17 cellular contexts compared by ENCODE assay signal in the genomic region with DNA sequence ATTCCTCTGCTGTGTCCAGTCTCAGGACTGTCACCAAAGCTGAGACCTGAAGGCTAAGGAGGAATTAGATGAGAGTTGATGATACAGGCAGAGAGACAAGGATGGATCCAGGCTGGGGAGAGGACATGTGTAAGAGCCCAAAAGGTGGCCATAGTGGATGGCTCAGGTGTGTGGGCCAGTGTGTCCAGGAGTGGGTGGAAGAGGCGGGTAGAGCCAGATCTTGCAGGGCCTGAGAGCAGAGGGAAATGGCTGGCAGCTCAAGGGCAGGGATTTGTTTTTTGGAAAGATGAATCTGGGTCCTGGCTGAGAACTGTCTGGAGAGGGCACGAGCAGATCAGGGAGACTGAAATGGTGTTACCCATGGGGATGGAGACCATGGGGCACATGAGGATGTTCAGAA. TPM values are rescaled to one million over a fixed set of nuclear protein-coding genes. Genes with fewer than 3 reads are reported as not detected.
DNase-seq lines count a peak whose midpoint lies in the region; ATAC-seq and TF ChIP-seq lines count a peak whose summit lies in the region.
"Had no signal": no experiment of that assay in that cellular context is flagged by ENCODE, and none has a peak within 500 bp of the region (broad histone marks: within the 10 kb centered on the region; RNA-seq: fewer than 3 reads in every experiment).

No MANE protein-coding gene starts in this region.

- WGBS in endodermal cell (ENCODE audit: insufficient coverage in 1 of 2, insufficient read length in 1 of 2), 2 experiments: 85 to 100% methylated on average over 1 to 2 of the region's 2 CpGs
- 82 to 83% methylated on average over 2 of the region's 2 CpGs for WGBS in thyroid gland, 2 donors

- peaks cover 17% of the 10 kb centered on the region for H3K4me1 ChIP-seq in Karpas-422 (ENCODE audit: low read length)
- no peaks in the 10 kb centered on the region for H3K4me1 ChIP-seq in endodermal cell (ENCODE audit: control insufficient read depth, insufficient read depth, low read length)
- H3K4me1 ChIP-seq in thyroid gland: no peaks in the 10 kb centered on the region
- H3K4me1 ChIP-seq: A549, Caco-2 had no signal

- H3K27me3 ChIP-seq in Karpas-422 (ENCODE audit: low read length) (no peaks in the 10 kb centered on the region), endodermal cell (ENCODE audit: control insufficient read depth, insufficient read depth, low read length, poor library complexity, severe bottlenecking) (no peaks in the 10 kb centered on the region), thyroid gland (no peaks in the 10 kb centered on the region)

- H3K27ac Mint-ChIP-seq in activated CD8-positive, alpha-beta T cell treated with anti-CD3 and anti-CD28 coated beads, Interleukin-2, amount 10 ng/mL, durations not matched to agents 7 days and 5 days: peak overlapping the region; percentile 14
- no peak overlapping the region for H3K27ac Mint-ChIP-seq in activated CD8-positive, alpha-beta T cell treated with anti-CD3 and anti-CD28 coated beads for 36 hours
- no peak overlapping the region for H3K27ac Mint-ChIP-seq in endodermal cell
- no peak overlapping the region for H3K27ac Mint-ChIP-seq in stimulated activated memory B cell treated with anti-CD40 and anti-IgM and Interleukin-4, amounts not matched to agents 10 μg/mL and 1 μg/mL and 100 μg/mL, for 72 hours
- H3K27ac Mint-ChIP-seq: CD14-positive monocyte had no signal

- H3K27ac ChIP-seq in Karpas-422 (ENCODE audit: low read length): no peak overlapping the region
- H3K27ac ChIP-seq in endodermal cell (ENCODE audit: low read depth, low read length): no peak overlapping the region
- H3K27ac ChIP-seq in thyroid gland: no peak overlapping the region
- H3K27ac ChIP-seq: A549, KMS-11 had no signal

- H3K36me3 ChIP-seq in Karpas-422 (ENCODE audit: insufficient read depth, low read length) (no peaks in the 10 kb centered on the region), endodermal cell (ENCODE audit: control insufficient read depth, insufficient read depth, low read length) (no peaks in the 10 kb centered on the region), thyroid gland (no peaks in the 10 kb centered on the region)

- no peak for TF ChIP-seq POLR2A in thyroid gland (IDR thresholded peaks at IDR 0.05)

- H3K4me3 ChIP-seq in Karpas-422 (ENCODE audit: low read length): no peak overlapping the region
- H3K4me3 ChIP-seq in endodermal cell (ENCODE audit: low read length): no peak overlapping the region
- H3K4me3 ChIP-seq in thyroid gland (replicated peaks in 1 of 3): no peak overlapping the region
- H3K4me3 ChIP-seq: A549 had no signal

- POLR2A ChIA-PET in activated CD8-positive, alpha-beta T cell treated with anti-CD3 and anti-CD28 coated beads, Interleukin-2, amount 10 ng/mL, durations not matched to agents 7 days and 5 days (lab: Charles Lee): interaction anchor here (1.5 kb wide), 1 partner anchor 8 kb away, joined by 6 read pairs; no protein-coding TSS in a partner anchor
- POLR2A ChIA-PET in activated CD8-positive, alpha-beta T cell treated with anti-CD3 and anti-CD28 coated beads for 36 hours (lab: Charles Lee): no interaction called here

- H4K20me1 ChIP-seq in Karpas-422 (ENCODE audit: insufficient read depth, low read depth, low read length): no peaks in the 10 kb centered on the region

- H3K4me1 Mint-ChIP-seq in activated CD8-positive, alpha-beta T cell treated with anti-CD3 and anti-CD28 coated beads, Interleukin-2, amount 10 ng/mL, durations not matched to agents 7 days and 5 days (ENCODE audit: low read depth): peaks cover 5% of the 10 kb centered on the region
- H3K4me1 Mint-ChIP-seq in activated CD8-positive, alpha-beta T cell treated with anti-CD3 and anti-CD28 coated beads for 36 hours (ENCODE audit: low read depth): no peaks in the 10 kb centered on the region
- H3K4me1 Mint-ChIP-seq in endodermal cell: no peaks in the 10 kb centered on the region
- no peaks in the 10 kb centered on the region for H3K4me1 Mint-ChIP-seq in stimulated activated memory B cell treated with anti-CD40 and anti-IgM and Interleukin-4, amounts not matched to agents 10 μg/mL and 1 μg/mL and 100 μg/mL, for 72 hours
- H3K4me1 Mint-ChIP-seq: CD14-positive monocyte had no signal

- DNase-seq in activated CD8-positive, alpha-beta T cell treated with anti-CD3 and anti-CD28 coated beads, Interleukin-2, amount 10 ng/mL, durations not matched to agents 7 days and 5 days: no peak
- no peak for DNase-seq in activated CD8-positive, alpha-beta T cell treated with anti-CD3 and anti-CD28 coated beads for 36 hours
- no peak for DNase-seq in Karpas-422
- peak; percentile 23 for DNase-seq in endodermal cell
- DNase-seq in thyroid gland: no peak
- DNase-seq: Caco-2, MM.1S, NCI-H1105 treated with DMSO at 0.1 percent for 48 hours, NCI-H187, NCI-H446, NCI-H748 treated with DMSO at 0.1 percent for 48 hours, PC-3 had no signal

- no peaks in the 10 kb centered on the region for H3K36me3 Mint-ChIP-seq in activated CD8-positive, alpha-beta T cell treated with anti-CD3 and anti-CD28 coated beads, Interleukin-2, amount 10 ng/mL, durations not matched to agents 7 days and 5 days (ENCODE audit: low read depth)
- no peaks in the 10 kb centered on the region for H3K36me3 Mint-ChIP-seq in activated CD8-positive, alpha-beta T cell treated with anti-CD3 and anti-CD28 coated beads for 36 hours (ENCODE audit: low read depth)
- no peaks in the 10 kb centered on the region for H3K36me3 Mint-ChIP-seq in endodermal cell (ENCODE audit: low read depth)
- no peaks in the 10 kb centered on the region for H3K36me3 Mint-ChIP-seq in stimulated activated memory B cell treated with anti-CD40 and anti-IgM and Interleukin-4, amounts not matched to agents 10 μg/mL and 1 μg/mL and 100 μg/mL, for 72 hours
- H3K36me3 Mint-ChIP-seq: CD14-positive monocyte had no signal

- H3K27me3 Mint-ChIP-seq in activated CD8-positive, alpha-beta T cell treated with anti-CD3 and anti-CD28 coated beads, Interleukin-2, amount 10 ng/mL, durations not matched to agents 7 days and 5 days (ENCODE audit: low read depth): no peaks in the 10 kb centered on the region
- H3K27me3 Mint-ChIP-seq in activated CD8-positive, alpha-beta T cell treated with anti-CD3 and anti-CD28 coated beads for 36 hours: no peaks in the 10 kb centered on the region
- peaks cover 49% of the 10 kb centered on the region for H3K27me3 Mint-ChIP-seq in endodermal cell (ENCODE audit: insufficient read depth)
- peaks cover 16% of the 10 kb centered on the region for H3K27me3 Mint-ChIP-seq in stimulated activated memory B cell treated with anti-CD40 and anti-IgM and Interleukin-4, amounts not matched to agents 10 μg/mL and 1 μg/mL and 100 μg/mL, for 72 hours

- H3K9ac ChIP-seq in Karpas-422 (ENCODE audit: low read length) (no peak overlapping the region; the same call in 1 of the 2 replicates), endodermal cell (ENCODE audit: extremely low read depth, low read length, poor library complexity, severe bottlenecking) (no peak overlapping the region)
- H3K9ac ChIP-seq: KMS-11 had no signal

- no peak overlapping the region for H3K4me3 Mint-ChIP-seq in activated CD8-positive, alpha-beta T cell treated with anti-CD3 and anti-CD28 coated beads, Interleukin-2, amount 10 ng/mL, durations not matched to agents 7 days and 5 days
- no peak overlapping the region for H3K4me3 Mint-ChIP-seq in activated CD8-positive, alpha-beta T cell treated with anti-CD3 and anti-CD28 coated beads for 36 hours
- no peak overlapping the region for H3K4me3 Mint-ChIP-seq in endodermal cell
- no peak overlapping the region for H3K4me3 Mint-ChIP-seq in stimulated activated memory B cell treated with anti-CD40 and anti-IgM and Interleukin-4, amounts not matched to agents 10 μg/mL and 1 μg/mL and 100 μg/mL, for 72 hours
- H3K4me3 Mint-ChIP-seq: CD14-positive monocyte had no signal

- TF ChIP-seq CTCF in activated CD8-positive, alpha-beta T cell treated with anti-CD3 and anti-CD28 coated beads for 36 hours (IDR thresholded peaks at IDR 0.05): no peak
- no peak for TF ChIP-seq CTCF in endodermal cell (conservative IDR thresholded peaks at IDR 0.05)
- TF ChIP-seq CTCF in thyroid gland (IDR thresholded peaks at IDR 0.05): no peak

- H3K9me3 ChIP-seq in Karpas-422 (ENCODE audit: low read length) (no peaks in the 10 kb centered on the region), endodermal cell (ENCODE audit: control insufficient read depth, low read length) (no peaks in the 10 kb centered on the region), thyroid gland (no peaks in the 10 kb centered on the region)
- H3K9me3 ChIP-seq: A549, Caco-2 had no signal

- CTCF ChIA-PET in activated CD8-positive, alpha-beta T cell treated with anti-CD3 and anti-CD28 coated beads, Interleukin-2, amount 10 ng/mL, durations not matched to agents 7 days and 5 days (lab: Charles Lee): interaction anchor here (0.7 kb wide), 1 partner anchor 19 kb away, joined by 4 read pairs; no protein-coding TSS in a partner anchor
- CTCF ChIA-PET in activated CD8-positive, alpha-beta T cell treated with anti-CD3 and anti-CD28 coated beads for 36 hours (lab: Charles Lee): no interaction called here

- H3K4me2 ChIP-seq in Karpas-422 (ENCODE audit: low read depth, low read length, poor library complexity, severe bottlenecking): no peak overlapping the region
- H3K4me2 ChIP-seq: A549, KMS-11 had no signal

- peak overlapping the region; percentile 35; the same call in 1 of the 2 replicates for H2AFZ ChIP-seq in Karpas-422 (ENCODE audit: low read length)

- no peaks in the 10 kb centered on the region for H3K9me3 Mint-ChIP-seq in activated CD8-positive, alpha-beta T cell treated with anti-CD3 and anti-CD28 coated beads, Interleukin-2, amount 10 ng/mL, durations not matched to agents 7 days and 5 days (ENCODE audit: insufficient read depth)
- H3K9me3 Mint-ChIP-seq in activated CD8-positive, alpha-beta T cell treated with anti-CD3 and anti-CD28 coated beads for 36 hours: no peaks in the 10 kb centered on the region
- H3K9me3 Mint-ChIP-seq in endodermal cell: no peaks in the 10 kb centered on the region
- H3K9me3 Mint-ChIP-seq in stimulated activated memory B cell treated with anti-CD40 and anti-IgM and Interleukin-4, amounts not matched to agents 10 μg/mL and 1 μg/mL and 100 μg/mL, for 72 hours: no peaks in the 10 kb centered on the region
- H3K9me3 Mint-ChIP-seq: CD14-positive monocyte had no signal

- no peaks in the 10 kb centered on the region for H3K9me2 ChIP-seq in Karpas-422 (replicated peaks; ENCODE audit: insufficient read depth, low read length)

- ATAC-seq in activated CD8-positive, alpha-beta T cell treated with anti-CD3 and anti-CD28 coated beads, Interleukin-2, amount 10 ng/mL, durations not matched to agents 7 days and 5 days: no peak
- ATAC-seq in activated CD8-positive, alpha-beta T cell treated with anti-CD3 and anti-CD28 coated beads for 36 hours: no peak
- peak; percentile 41 for ATAC-seq in stimulated activated memory B cell treated with anti-CD40 and anti-IgM and Interleukin-4, amounts not matched to agents 10 μg/mL and 1 μg/mL and 100 μg/mL, for 72 hours
- ATAC-seq in HG02623 (IDR thresholded peaks at IDR 0.05; ENCODE audit: unreplicated experiment): no peak

- H3K79me2 ChIP-seq in Karpas-422 (ENCODE audit: low read length): no peaks in the 10 kb centered on the region

- intact Hi-C loops in activated CD8-positive, alpha-beta T cell treated with anti-CD3 and anti-CD28 coated beads for 36 hours (cut with micrococcal nuclease): no loop called here
- intact Hi-C loops in thyroid gland (cut with DNase I): no loop called here

RNA-seq across cellular contexts. Expression of a gene that starts 38.1 kb away (rescaled TPM):
- total RNA-seq in activated CD8-positive, alpha-beta T cell treated with anti-CD3 and anti-CD28 coated beads, Interleukin-2, amount 10 ng/mL, durations not matched to agents 7 days and 5 days: 10 to 100 TPM; 11.0 to 12.0 TPM
- total RNA-seq in activated CD8-positive, alpha-beta T cell treated with anti-CD3 and anti-CD28 coated beads for 36 hours: 1 to 10 TPM; 2.5 TPM
- 0.30 and 1.8 TPM in 2 replicates for total RNA-seq in Karpas-422 (2014; rRNA removed; shearing (Covaris generic); ENCODE audit: low replicate concordance)
- total RNA-seq in endodermal cell (1 to 10 TPM; 1.7 to 3.0 TPM), thyroid gland (10 to 100 TPM in 1 of 4 donors, 1 to 10 TPM in 3; 4.9 to 13.6 (median 5.3) TPM)
- polyA plus RNA-seq in endodermal cell (2013, experiment 1 of 2): 3.2 TPM
- 4.7 TPM for polyA plus RNA-seq in endodermal cell (2013, experiment 2 of 2)
